23 cellular contexts compared by ENCODE assay signal in genomic region chr3:11768604-11769003, GRCh38.
"Had no signal": no experiment of that assay in that cellular context is flagged by ENCODE, and none has a peak within 500 bp of the region (broad histone marks: within the 10 kb centered on the region; RNA-seq: fewer than 3 reads in every experiment).

No MANE protein-coding gene starts in this region.

- DNase-seq: activated CD4-positive, CD25-positive, alpha-beta regulatory T cell treated with anti-CD3 and anti-CD28 coated beads, Interleukin-2, amount 50 U/mL, for 72 hours; activated effector memory CD4-positive, alpha-beta T cell treated with anti-CD3 and anti-CD28 coated beads, Interleukin-2, amount 50 U/mL, for 16 hours; activated naive CD4-positive, alpha-beta T cell treated with anti-CD3 and anti-CD28 coated beads, Interleukin-2, amount 10 ng/mL, durations not matched to agents 7 days and 5 days; activated T-cell treated with anti-CD3 and anti-CD28 coated beads, Interleukin-2, amount 50 U/mL, for 72 hours; aorta; effector CD4-positive, alpha-beta T cell; erythroblast; foreskin fibroblast; heart right ventricle; islet precursor cell; left cardiac atrium; mesenchymal stem cell; mucosa of descending colon; naive B cell; spleen; stimulated activated CD4-positive, alpha-beta T cell treated with anti-CD3 and anti-CD28 coated beads, Interleukin-4, amount 100 ng/mL, for 24 hours; stimulated activated naive CD8-positive, alpha-beta T cell treated with anti-CD3 and anti-CD28 coated beads, Interleukin-15, Interleukin-2, amounts not matched to agents 100 U/mL and 50 U/mL, for 24 hours; thyroid gland; WERI-Rb-1 had no signal

- H3K4me3 ChIP-seq: heart right ventricle, mucosa of descending colon, prostate gland, spleen, thyroid gland had no signal

- FAIRE-seq: TTC549 had no signal

- H3K36me3 ChIP-seq: heart right ventricle, prostate gland, spleen, thyroid gland, WERI-Rb-1 had no signal

- H3K27me3 ChIP-seq: heart right ventricle, spleen, thyroid gland had no signal

- H3K27ac ChIP-seq: heart right ventricle, prostate gland, spleen, thyroid gland, WERI-Rb-1 had no signal

- H3K4me3 Mint-ChIP-seq: activated naive CD4-positive, alpha-beta T cell treated with anti-CD3 and anti-CD28 coated beads, Interleukin-2, amount 10 ng/mL, durations not matched to agents 7 days and 5 days; activated T-cell treated with anti-CD3 and anti-CD28 coated beads, Interleukin-2, amount 50 U/mL, for 72 hours; brain; dendritic cell treated with granulocyte-macrophage colony-stimulating factor and Interleukin-4, amounts not matched to agents 40 ng/mL and 50 ng/mL, for 4 days had no signal

- H3K27ac Mint-ChIP-seq: activated naive CD4-positive, alpha-beta T cell treated with anti-CD3 and anti-CD28 coated beads, Interleukin-2, amount 10 ng/mL, durations not matched to agents 7 days and 5 days; activated T-cell treated with anti-CD3 and anti-CD28 coated beads, Interleukin-2, amount 50 U/mL, for 72 hours; dendritic cell treated with granulocyte-macrophage colony-stimulating factor and Interleukin-4, amounts not matched to agents 40 ng/mL and 50 ng/mL, for 4 days had no signal

- H3K36me3 Mint-ChIP-seq: naive B cell had no signal

- H3K27me3 Mint-ChIP-seq: activated naive CD4-positive, alpha-beta T cell treated with anti-CD3 and anti-CD28 coated beads, Interleukin-2, amount 10 ng/mL, durations not matched to agents 7 days and 5 days; brain; naive B cell had no signal

- ATAC-seq: activated T-cell treated with anti-CD3 and anti-CD28 coated beads, Interleukin-2, amount 50 U/mL, for 72 hours; heart right ventricle; left cardiac atrium; mucosa of descending colon; stimulated activated naive CD8-positive, alpha-beta T cell treated with anti-CD3 and anti-CD28 coated beads, Interleukin-15, Interleukin-2, amounts not matched to agents 100 U/mL and 50 U/mL, for 24 hours had no signal

- H3K9me3 Mint-ChIP-seq: activated naive CD4-positive, alpha-beta T cell treated with anti-CD3 and anti-CD28 coated beads, Interleukin-2, amount 10 ng/mL, durations not matched to agents 7 days and 5 days; activated T-cell treated with anti-CD3 and anti-CD28 coated beads, Interleukin-2, amount 50 U/mL, for 72 hours; dendritic cell treated with granulocyte-macrophage colony-stimulating factor and Interleukin-4, amounts not matched to agents 40 ng/mL and 50 ng/mL, for 4 days had no signal

- H3K9me3 ChIP-seq: heart right ventricle, mucosa of descending colon, prostate gland, spleen, thyroid gland had no signal
